Comparison of ENCODE assay signal across 9 cellular contexts in genomic region chr1:65459397-65459768, GRCh38. TPM values are rescaled to one million over a fixed set of nuclear protein-coding genes. Genes with fewer than 3 reads are reported as not detected.
A peak's percentile ranks its signal among the peaks of the same experiment; 100 is the strongest.
DNase-seq lines count a peak whose midpoint lies in the region; ATAC-seq and TF ChIP-seq lines count a peak whose summit lies in the region.
"Had no signal": no experiment of that assay in that cellular context is flagged by ENCODE, and none has a peak within 500 bp of the region (broad histone marks: within the 10 kb centered on the region; RNA-seq: fewer than 3 reads in every experiment).

No MANE protein-coding gene starts in this region.

- no peaks in the 10 kb centered on the region for H3K27me3 ChIP-seq in Karpas-422 (ENCODE audit: low read length)
- H3K27me3 ChIP-seq: BLaER1 had no signal

- H3K4me1 ChIP-seq in Karpas-422 (ENCODE audit: low read length), result 0 out of 2 replicates have a peak, but pooled peaks cover 4% of the 10 kb centered on the region
- H3K4me1 ChIP-seq: BLaER1 had no signal

- DNase-seq in NCI-H146 (lab: John Stamatoyannopoulos, UW), result peak; percentile 23
- no peak for DNase-seq in NCI-H146 treated with DMSO at 0.1 percent for 48 hours (lab: John Stamatoyannopoulos, UW; ENCODE audit: unreplicated experiment)
- peak; percentile 71 for DNase-seq in Karpas-422
- no peak for DNase-seq in WTC11 (ENCODE audit: low spot score)
- no peak for DNase-seq in left lobe of liver (ENCODE audit: low spot score)
- DNase-seq in effector CD4-positive, alpha-beta T cell, result no peak
- DNase-seq in NCI-H2081 treated with DMSO at 0.1 percent for 48 hours (lab: John Stamatoyannopoulos, UW), result no peak

- H3K27ac Mint-ChIP-seq in WTC11, result no peak overlapping the region

- no peak overlapping the region for H2AFZ ChIP-seq in Karpas-422 (ENCODE audit: low read length)

- H4K20me1 ChIP-seq in Karpas-422 (ENCODE audit: insufficient read depth, low read depth, low read length), result no peaks in the 10 kb centered on the region; the same call in 1 of the 2 replicates
- H4K20me1 ChIP-seq: BLaER1 had no signal

- no peak; the same call in none of the 2 replicates for TF ChIP-seq CTCF in WTC11 (IDR thresholded peaks at IDR 0.05)

- no peak overlapping the region for H3K27ac ChIP-seq in Karpas-422 (ENCODE audit: low read length)
- H3K27ac ChIP-seq: BLaER1 had no signal

- H3K9me3 ChIP-seq in Karpas-422 (ENCODE audit: low read length), result no peaks in the 10 kb centered on the region
- H3K9me3 ChIP-seq: BLaER1 had no signal

- peak; percentile 63 for ATAC-seq in GM21528 (IDR thresholded peaks at IDR 0.05; ENCODE audit: low FRiP score, unreplicated experiment)
- ATAC-seq in WTC11, result peak; percentile 92
- ATAC-seq in left lobe of liver, result peak; percentile 89

- peaks cover 28% of the 10 kb centered on the region for H3K4me1 Mint-ChIP-seq in WTC11

- H3K36me3 Mint-ChIP-seq in WTC11, result peaks cover 16% of the 10 kb centered on the region

- no peaks in the 10 kb centered on the region; the same call in 1 of the 2 replicates for H3K27me3 Mint-ChIP-seq in WTC11 (ENCODE audit: low read depth)

- H3K9ac ChIP-seq in Karpas-422 (ENCODE audit: low read length), result no peak overlapping the region
- H3K9ac ChIP-seq: BLaER1 had no signal

- no peak overlapping the region for H3K4me2 ChIP-seq in Karpas-422 (ENCODE audit: low read depth, low read length, poor library complexity, severe bottlenecking)
- H3K4me2 ChIP-seq: BLaER1 had no signal

- no peaks in the 10 kb centered on the region for H3K36me3 ChIP-seq in Karpas-422 (ENCODE audit: insufficient read depth, low read length)
- H3K36me3 ChIP-seq: BLaER1 had no signal

- peaks cover 35% of the 10 kb centered on the region for H3K9me3 Mint-ChIP-seq in WTC11

- H3K79me2 ChIP-seq in Karpas-422 (ENCODE audit: low read length), result no peaks in the 10 kb centered on the region

- no peak overlapping the region for H3K4me3 Mint-ChIP-seq in WTC11

- H3K9me2 ChIP-seq in Karpas-422 (replicated peaks; ENCODE audit: insufficient read depth, low read length), result no peaks in the 10 kb centered on the region

- POLR2A ChIA-PET in WTC11 (lab: Charles Lee), result interaction anchor here (0.6 to 1.1 kb wide), 3 partner anchors 28 to 220 kb away, joined by 3 read pairs; partner anchors contain the start of genes LEPR and LEPROT

- CTCF ChIA-PET in WTC11 (lab: Charles Lee), result interaction anchor here (0.6 to 3.7 kb wide), 45 partner anchors 8 to 499 kb away, joined by 3 to 76 read pairs (median 4); partner anchors contain the start of genes DNAJC6, LEPR and LEPROT

- H3K4me3 ChIP-seq in Karpas-422 (ENCODE audit: low read length), result no peak overlapping the region
- H3K4me3 ChIP-seq: BLaER1 had no signal

TF ChIP-seq in WTC11, 78 proteins besides CTCF, POLR2A, EP300 and RAD21 (continues in another document):
- TF ChIP-seq HMGA2 (CRISPR knock-in tag; IDR thresholded peaks at IDR 0.05) (no peak), NFATC4 (CRISPR knock-in tag; IDR thresholded peaks at IDR 0.05) (no peak), GRHL2 (CRISPR knock-in tag; IDR thresholded peaks at IDR 0.05; ENCODE audit: insufficient replicate concordance, severe bottlenecking) (no peak), ZMAT4 (CRISPR knock-in tag; IDR thresholded peaks at IDR 0.05) (no peak), ZNF416 (CRISPR knock-in tag; IDR thresholded peaks at IDR 0.05) (no peak), FOXP4 (CRISPR knock-in tag; IDR thresholded peaks at IDR 0.05) (no peak), PREB (CRISPR knock-in tag; IDR thresholded peaks at IDR 0.05; ENCODE audit: borderline replicate concordance) (no peak), NR3C1 (CRISPR knock-in tag; conservative IDR thresholded peaks at IDR 0.05; ENCODE audit: low read depth) (no peak), TEAD4 (CRISPR knock-in tag; IDR thresholded peaks at IDR 0.05) (no peak), USF2 (CRISPR knock-in tag; IDR thresholded peaks at IDR 0.05) (no peak), ZNF423 (CRISPR knock-in tag; IDR thresholded peaks at IDR 0.05) (no peak), ZNF532 (CRISPR knock-in tag; IDR thresholded peaks at IDR 0.05; ENCODE audit: borderline replicate concordance) (no peak), OVOL2 (CRISPR knock-in tag; IDR thresholded peaks at IDR 0.05; ENCODE audit: borderline replicate concordance) (no peak), SMAD4 (CRISPR knock-in tag; IDR thresholded peaks at IDR 0.05) (no peak)
- TF ChIP-seq, protein P1, sequence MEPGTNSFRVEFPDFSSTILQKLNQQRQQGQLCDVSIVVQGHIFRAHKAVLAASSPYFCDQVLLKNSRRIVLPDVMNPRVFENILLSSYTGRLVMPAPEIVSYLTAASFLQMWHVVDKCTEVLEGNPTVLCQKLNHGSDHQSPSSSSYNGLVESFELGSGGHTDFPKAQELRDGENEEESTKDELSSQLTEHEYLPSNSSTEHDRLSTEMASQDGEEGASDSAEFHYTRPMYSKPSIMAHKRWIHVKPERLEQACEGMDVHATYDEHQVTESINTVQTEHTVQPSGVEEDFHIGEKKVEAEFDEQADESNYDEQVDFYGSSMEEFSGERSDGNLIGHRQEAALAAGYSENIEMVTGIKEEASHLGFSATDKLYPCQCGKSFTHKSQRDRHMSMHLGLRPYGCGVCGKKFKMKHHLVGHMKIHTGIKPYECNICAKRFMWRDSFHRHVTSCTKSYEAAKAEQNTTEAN (CRISPR knock-in tag; IDR thresholded peaks at IDR 0.05), result no peak

RNA-seq across cellular contexts. Expression of gene LEPR, which starts 38.9 kb away (rescaled TPM):
- 1.4 and 1.5 TPM in 2 replicates for total RNA-seq in Karpas-422 (2014; rRNA removed; shearing (Covaris generic); ENCODE audit: low replicate concordance)
- total RNA-seq in WTC11 (2021) (5.3 to 6.5 TPM (median 5.6 TPM) in 3 replicates), left lobe of liver (51.9 TPM)

RNA-seq across cellular contexts. Expression of gene LEPROT, which starts 38.9 kb away (rescaled TPM):
- total RNA-seq in Karpas-422 (2014; rRNA removed; shearing (Covaris generic); ENCODE audit: low replicate concordance), result 11.8 and 31.3 TPM in 2 replicates
- total RNA-seq in WTC11 (2021) (18.1 to 23.0 TPM (median 18.1 TPM) in 3 replicates), left lobe of liver (33.1 TPM)

Comparison
In these comparisons a context has a peak if more than half of its experiments do, and no peak if none do; other contexts are left out.
1. DNase-seq: peak in NCI-H146 (single experiment) and Karpas-422 (single experiment); none in NCI-H146 treated with DMSO at 0.1 percent for 48 hours (single experiment), WTC11 (single experiment), left lobe of liver (single experiment), effector CD4-positive, alpha-beta T cell (single experiment) and NCI-H2081 treated with DMSO at 0.1 percent for 48 hours (single experiment).
2. Peak in every context shown above with its lines, with median percentiles within 50 percentile points of each other: ATAC-seq.